Comparison of ENCODE assay signal across 10 cellular contexts in the genomic region with DNA sequence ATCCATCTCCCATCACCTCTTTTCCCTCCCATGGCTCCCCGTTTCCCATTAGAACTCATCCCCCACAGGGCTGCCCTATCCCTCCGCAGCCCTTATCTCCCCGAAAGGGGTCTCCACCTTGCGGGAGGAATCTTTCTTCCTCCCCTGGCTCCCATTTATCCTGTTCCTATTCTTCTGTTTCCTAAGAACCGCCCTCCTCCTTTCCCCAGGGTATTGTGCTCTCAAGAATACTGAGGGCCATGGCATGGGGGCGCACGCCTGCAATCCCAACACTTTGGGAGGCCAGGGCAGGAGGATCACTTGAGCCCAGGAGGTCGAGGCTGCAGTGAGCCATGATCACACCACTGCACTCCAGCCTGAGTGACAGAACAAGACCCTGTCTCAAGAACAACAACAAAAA. TPM values are rescaled to one million over a fixed set of nuclear protein-coding genes. Genes with fewer than 3 reads are reported as not detected.
DNase-seq lines count a peak whose midpoint lies in the region; ATAC-seq and TF ChIP-seq lines count a peak whose summit lies in the region.
"Had no signal": no experiment of that assay in that cellular context is flagged by ENCODE, and none has a peak within 500 bp of the region (broad histone marks: within the 10 kb centered on the region; RNA-seq: fewer than 3 reads in every experiment).

No MANE protein-coding gene starts in this region.

- H4K20me1 ChIP-seq in mammary epithelial cell (ENCODE audit: insufficient read depth, low read length) = no peaks in the 10 kb centered on the region

- CTCF ChIA-PET in mammary epithelial cell (lab: Charles Lee; ENCODE audit: low non-redundant PET) = interaction anchor here (0.6 kb wide), 1 partner anchor 18 kb away, joined by 4 read pairs; no protein-coding TSS in a partner anchor

- H3K4me3 ChIP-seq in right cardiac atrium (ENCODE audit: low read length) (peak overlapping the region; percentile 47), right atrium auricular region (peak overlapping the region in 1 of 2 donors; percentile 50), mammary epithelial cell (replicated peaks in 1 of 3; ENCODE audit: insufficient read depth in 1 of 3, low read depth in 2 of 3, low read length in 3 of 3) (no peak overlapping the region)

- H3K4me1 Mint-ChIP-seq in naive B cell = peaks cover 87 to 98% (median 91%) of the 10 kb centered on the region in 3 donors

- H3K9me3 Mint-ChIP-seq in naive B cell = peaks cover 0 to 2% (median 0%) of the 10 kb centered on the region in 7 donors

- intact Hi-C loops in right cardiac atrium (cut with DNase I) = no loop called here
- intact Hi-C loops in mammary epithelial cell (cut with micrococcal nuclease) = no loop called here

- H3K4me2 ChIP-seq in mammary epithelial cell (ENCODE audit: insufficient read depth, low read depth, low read length) = no peak overlapping the region

- in situ Hi-C loops in mammary epithelial cell (cut with MboI; ENCODE audit: low sequenced_read_pairs in 2 of 2) = no loop called here

- H3K9me3 ChIP-seq in right cardiac atrium (ENCODE audit: control insufficient read depth, low read length) = no peaks in the 10 kb centered on the region
- H3K9me3 ChIP-seq in right atrium auricular region = no peaks in the 10 kb centered on the region
- H3K9me3 ChIP-seq in mammary epithelial cell (replicated peaks; ENCODE audit: insufficient read depth, low read length) = no peaks in the 10 kb centered on the region
- H3K9me3 ChIP-seq: prostate gland had no signal

- peak overlapping the region; percentile 91 for H2AFZ ChIP-seq in mammary epithelial cell (ENCODE audit: low read depth, low read length)

- H3K27me3 Mint-ChIP-seq in naive B cell = no peaks in the 10 kb centered on the region

- dilution Hi-C loops in mammary epithelial cell (cut with HindIII; ENCODE audit: low sequenced_read_pairs) = no loop called here

- no peaks in the 10 kb centered on the region for H3K36me3 ChIP-seq in right atrium auricular region
- H3K36me3 ChIP-seq in mammary epithelial cell (ENCODE audit: insufficient read depth, low read length) = no peaks in the 10 kb centered on the region
- H3K36me3 ChIP-seq: prostate gland had no signal

- ATAC-seq in right cardiac atrium (no peak), naive B cell (ENCODE audit: low read depth in 2 of 2) (no peak), HG03565 (IDR thresholded peaks at IDR 0.05; ENCODE audit: unreplicated experiment) (no peak)

- DNase-seq in right cardiac atrium (no peak), right atrium auricular region (ENCODE audit: low spot score) (no peak), mammary epithelial cell (no peak), naive B cell (no peak), medulla oblongata (ENCODE audit: extremely low spot score) (no peak), NCI-H2227 (lab: John Stamatoyannopoulos, UW; ENCODE audit: unreplicated experiment) (no peak), NCI-H446 treated with DMSO at 0.1 percent for 48 hours (lab: John Stamatoyannopoulos, UW) (no peak)
- DNase-seq: SHP77 treated with DMSO at 0.1 percent for 48 hours had no signal

- H3K27ac Mint-ChIP-seq in naive B cell = peak overlapping the region; percentile 93 to 99 (median 98)

- H3K79me2 ChIP-seq in mammary epithelial cell (ENCODE audit: insufficient read depth, low read length) = no peaks in the 10 kb centered on the region

- no peak overlapping the region for H3K9ac ChIP-seq in mammary epithelial cell (ENCODE audit: insufficient read depth, low read length)

- TF ChIP-seq CTCF in right atrium auricular region (IDR thresholded peaks at IDR 0.05) (no peak), mammary epithelial cell (conservative IDR thresholded peaks at IDR 0.05 in 1 of 2, IDR thresholded peaks at IDR 0.05 in 1 of 2; ENCODE audit: extremely low read depth in 1 of 2, insufficient read depth in 1 of 2, low read depth in 1 of 2, low read length in 2 of 2) (no peak)

- no peaks in the 10 kb centered on the region for H3K4me1 ChIP-seq in right cardiac atrium (ENCODE audit: control insufficient read depth, insufficient read depth, low read length)
- peaks cover 0 to 13% of the 10 kb centered on the region in 2 donors for H3K4me1 ChIP-seq in right atrium auricular region
- H3K4me1 ChIP-seq in mammary epithelial cell (ENCODE audit: insufficient read depth, low read length) = no peaks in the 10 kb centered on the region
- H3K4me1 ChIP-seq: prostate gland had no signal

- BruUV-seq in mammary epithelial cell (replicated peaks; lab: Mats Ljungman, UMichigan) = no TSS peak

- H3K36me3 Mint-ChIP-seq in naive B cell = peaks cover 18 to 50% of the 10 kb centered on the region in 2 donors

- no peaks in the 10 kb centered on the region for H3K27me3 ChIP-seq in right cardiac atrium (ENCODE audit: control insufficient read depth, insufficient read depth)
- H3K27me3 ChIP-seq in right atrium auricular region = no peaks in the 10 kb centered on the region
- peaks cover 2% of the 10 kb centered on the region for H3K27me3 ChIP-seq in mammary epithelial cell (ENCODE audit: insufficient read depth, low read length)

- H3K27ac ChIP-seq in right cardiac atrium (ENCODE audit: low read length) (no peak overlapping the region), right atrium auricular region (no peak overlapping the region), mammary epithelial cell (ENCODE audit: insufficient read depth, low read depth, low read length) (no peak overlapping the region)
- H3K27ac ChIP-seq: prostate gland had no signal

- 55% methylated on average over 8 of the region's 8 CpGs for WGBS in right cardiac atrium
- 91% methylated on average over 8 of the region's 8 CpGs for WGBS in mammary epithelial cell (ENCODE audit: low coverage, missing lambda C conversion rate)

- H3K4me3 Mint-ChIP-seq in naive B cell = peak overlapping the region; percentile 86 to 100 (median 98)

RNA-seq across cellular contexts. Expression of a gene that starts 0.7 kb away (rescaled TPM):
- under 1 TPM; 0.58 to 0.68 (median 0.60) TPM for total RNA-seq in right cardiac atrium
- 0.66 TPM for polyA plus RNA-seq in right cardiac atrium
- 1 to 10 TPM in 1 of 2 donors, under 1 TPM in 1; 0.79 to 1.3 TPM for total RNA-seq in right atrium auricular region
- 1 to 10 TPM; 1.5 to 1.7 TPM for total RNA-seq in mammary epithelial cell
- 0.49 TPM for polyA plus RNA-seq in mammary epithelial cell
- polyA minus RNA-seq in mammary epithelial cell = not detected
- 100 to 1,000 TPM; 293 to 418 (median 315) TPM for polyA plus RNA-seq in naive B cell (ENCODE audit: low read depth in 6 of 6)

RNA-seq across cellular contexts. Expression of a gene that starts 12.5 kb away (rescaled TPM):
- total RNA-seq in right cardiac atrium (10 to 100 TPM; 25.0 to 35.3 (median 27.4) TPM), right atrium auricular region (10 to 100 TPM; 16.5 to 28.0 TPM), mammary epithelial cell (10 to 100 TPM; 22.7 to 37.9 TPM)
- polyA plus RNA-seq in right cardiac atrium (30.5 TPM), mammary epithelial cell (13.1 TPM), naive B cell (ENCODE audit: low read depth in 6 of 6) (10 to 100 TPM in 1 of 6 donors, 1 to 10 TPM in 5; 3.0 to 18.8 (median 6.8) TPM)
- polyA minus RNA-seq in mammary epithelial cell = 24.4 TPM

RNA-seq across cellular contexts. Expression of a gene that starts 33.2 kb away (rescaled TPM):
- total RNA-seq in right cardiac atrium (1 to 10 TPM in 1 of 4 donors, under 1 TPM in 1, not detected in 2; 0.26 to 1.5 TPM), right atrium auricular region (under 1 TPM in 1 of 2 donors, not detected in 1; 0.55 TPM), mammary epithelial cell (not detected)
- polyA plus RNA-seq in right cardiac atrium (0.14 TPM), mammary epithelial cell (not detected), naive B cell (ENCODE audit: low read depth in 6 of 6) (100 to 1,000 TPM in 1 of 6 donors, 10 to 100 TPM in 5; 56.8 to 107 (median 73.5) TPM)
- not detected for polyA minus RNA-seq in mammary epithelial cell

RNA-seq across cellular contexts. Expression of a gene that starts 40.3 kb away (rescaled TPM):
- total RNA-seq in right cardiac atrium = over 10,000 TPM; 19,654 to 22,919 (median 21,195) TPM
- polyA plus RNA-seq in right cardiac atrium = 218 TPM
- 100 to 1,000 TPM in 1 of 2 donors, not detected in 1; 431 TPM for total RNA-seq in right atrium auricular region
- total RNA-seq in mammary epithelial cell = over 10,000 TPM; 16,267 to 114,057 TPM
- polyA plus RNA-seq in mammary epithelial cell = 37.3 TPM
- 5,045 TPM for polyA minus RNA-seq in mammary epithelial cell
- polyA plus RNA-seq in naive B cell (ENCODE audit: low read depth in 6 of 6) = 10 to 100 TPM in 4 of 6 donors, not detected in 2; 41.0 to 72.3 (median 56.5) TPM

RNA-seq across cellular contexts. Expression of a gene that starts 40.5 kb away (rescaled TPM):
- total RNA-seq in right cardiac atrium (10 to 100 TPM; 54.7 to 61.6 (median 60.1) TPM), right atrium auricular region (10 to 100 TPM; 38.5 to 64.3 TPM), mammary epithelial cell (10 to 100 TPM; 16.3 TPM)
- polyA plus RNA-seq in right cardiac atrium (75.0 TPM), mammary epithelial cell (13.4 TPM), naive B cell (ENCODE audit: low read depth in 6 of 6) (10 to 100 TPM; 42.7 to 60.2 (median 51.5) TPM)
- polyA minus RNA-seq in mammary epithelial cell = 2.9 TPM
